Comparison of ENCODE assay signal across 9 cellular contexts in the genomic region with DNA sequence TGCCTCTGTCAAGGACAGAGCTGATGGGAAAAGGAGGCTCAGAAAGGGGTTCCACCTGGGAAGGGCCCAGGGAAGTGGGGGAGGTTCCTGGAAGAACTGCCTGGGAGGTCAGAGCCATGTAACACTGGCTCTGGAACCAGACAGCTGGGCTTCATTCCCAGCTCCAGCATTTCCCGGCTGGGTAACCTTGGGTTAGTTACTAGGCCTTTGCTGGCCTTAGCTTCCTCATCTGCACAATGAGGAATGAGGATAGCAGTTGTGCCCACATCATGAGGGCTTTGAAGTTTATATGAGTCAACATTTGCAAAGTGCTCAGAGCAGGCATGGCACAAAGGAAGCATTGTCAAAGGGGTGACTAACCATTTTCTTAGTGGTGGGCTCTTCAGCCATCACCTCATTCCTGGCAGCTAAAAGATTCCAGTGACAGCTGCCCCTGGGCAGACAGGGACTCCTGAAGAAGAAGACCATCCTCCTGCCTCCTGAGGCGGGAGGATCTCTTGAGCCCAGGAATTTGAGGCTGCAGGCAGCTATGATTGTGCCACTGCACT. TPM values are rescaled to one million over a fixed set of nuclear protein-coding genes. Genes with fewer than 3 reads are reported as not detected.
A peak's percentile ranks its signal among the peaks of the same experiment; 100 is the strongest.
DNase-seq lines count a peak whose midpoint lies in the region; ATAC-seq and TF ChIP-seq lines count a peak whose summit lies in the region.
"Had no signal": no experiment of that assay in that cellular context is flagged by ENCODE, and none has a peak within 500 bp of the region (broad histone marks: within the 10 kb centered on the region; RNA-seq: fewer than 3 reads in every experiment).

No MANE protein-coding gene starts in this region.

- H3K27me3 ChIP-seq in Peyer's patch (no peaks in the 10 kb centered on the region), trophoblast cell (ENCODE audit: insufficient read depth, low read length) (no peaks in the 10 kb centered on the region)

- no peak overlapping the region for H3K23ac ChIP-seq in trophoblast cell (ENCODE audit: low read length)

- peaks cover 18% of the 10 kb centered on the region for H3K79me2 ChIP-seq in trophoblast cell (ENCODE audit: control insufficient read depth, insufficient read depth, low read length, poor library complexity)

- no peak overlapping the region for H3K4me2 ChIP-seq in trophoblast cell (ENCODE audit: low read length)

- no peak overlapping the region for H2BK5ac ChIP-seq in trophoblast cell (ENCODE audit: low read depth, low read length, poor library complexity)

- H3K9me3 ChIP-seq in Peyer's patch (no peaks in the 10 kb centered on the region), trophoblast cell (ENCODE audit: insufficient read depth, low read depth, low read length) (no peaks in the 10 kb centered on the region)

- H4K91ac ChIP-seq in trophoblast cell (ENCODE audit: low read depth, low read length), result peak overlapping the region; percentile 13

- H3K4ac ChIP-seq in trophoblast cell (ENCODE audit: low read depth, low read length), result no peak overlapping the region

- H2AFZ ChIP-seq in trophoblast cell (ENCODE audit: insufficient read depth, low read length, poor library complexity), result no peak overlapping the region

- H2BK12ac ChIP-seq in trophoblast cell (ENCODE audit: low read length), result peak overlapping the region; percentile 85

- no CpG with 5 or more reads among the region's 2 CpGs for WGBS in trophoblast cell (ENCODE audit: extremely low coverage, insufficient coverage, insufficient read length)

- peaks cover 13% of the 10 kb centered on the region for H3K79me1 ChIP-seq in trophoblast cell (ENCODE audit: low read length)

- peak; percentile 86 for DNase-seq in DMS53 (lab: John Stamatoyannopoulos, UW)
- DNase-seq in Peyer's patch, result no peak
- DNase-seq in epithelial cell of esophagus (ENCODE audit: low read depth), result peak; percentile 86
- peak; percentile 77 to 84 for DNase-seq in trophoblast cell
- DNase-seq in SHP77 treated with DMSO at 0.1 percent for 48 hours (lab: John Stamatoyannopoulos, UW), result no peak
- DNase-seq in NCI-H146 treated with DMSO at 0.1 percent for 48 hours (lab: John Stamatoyannopoulos, UW; ENCODE audit: unreplicated experiment), result no peak
- no peak for DNase-seq in cerebellar cortex (ENCODE audit: low spot score)
- DNase-seq: activated gamma-delta T cell had no signal

- peak overlapping the region; percentile 74 for H2AK5ac ChIP-seq in trophoblast cell (ENCODE audit: low read length)

- ATAC-seq in HG02840 (IDR thresholded peaks at IDR 0.05; ENCODE audit: low FRiP score, unreplicated experiment), result no peak

- H3K4me3 ChIP-seq in Peyer's patch, result no peak overlapping the region
- no peak overlapping the region for H3K4me3 ChIP-seq in epithelial cell of esophagus (ENCODE audit: low read length)
- H3K4me3 ChIP-seq in trophoblast cell (ENCODE audit: low read depth, low read length), result no peak overlapping the region

- peak overlapping the region; percentile 20 for H4K8ac ChIP-seq in trophoblast cell (ENCODE audit: low read depth, low read length)

- no peak for TF ChIP-seq POLR2A in Peyer's patch (IDR thresholded peaks at IDR 0.05)

- no peak overlapping the region for H3K9ac ChIP-seq in trophoblast cell (ENCODE audit: low read length)

- H3K27ac ChIP-seq in Peyer's patch (peak overlapping the region; percentile 3 to 99 (median 17)), trophoblast cell (ENCODE audit: low read depth, low read length) (no peak overlapping the region)

- H3K4me1 ChIP-seq in Peyer's patch (peaks cover 0 to 38% (median 18%) of the 10 kb centered on the region in 4 donors), trophoblast cell (ENCODE audit: control insufficient read depth in 1 of 2, insufficient read depth in 2 of 2, low read length in 2 of 2) (peaks cover 10 to 13% of the 10 kb centered on the region in 2 experiments)

- no peak overlapping the region for H2BK120ac ChIP-seq in trophoblast cell (ENCODE audit: insufficient read depth, low read length, poor library complexity)

- H3K14ac ChIP-seq in trophoblast cell (ENCODE audit: low read length), result no peak overlapping the region

- peaks cover 0 to 14% (median 0%) of the 10 kb centered on the region in 3 donors for H3K36me3 ChIP-seq in Peyer's patch
- peaks cover 18% of the 10 kb centered on the region in 2 experiments for H3K36me3 ChIP-seq in trophoblast cell (ENCODE audit: control insufficient read depth in 1 of 2, insufficient read depth in 2 of 2, low read length in 2 of 2)

- no peak for TF ChIP-seq CTCF in Peyer's patch (IDR thresholded peaks at IDR 0.05)
- no peak for TF ChIP-seq CTCF in epithelial cell of esophagus (IDR thresholded peaks at IDR 0.05; ENCODE audit: insufficient read depth, low read depth, low read length, missing control alignments)

- H3K18ac ChIP-seq in trophoblast cell (ENCODE audit: low read length), result no peak overlapping the region

- no peak overlapping the region for H4K12ac ChIP-seq in trophoblast cell (ENCODE audit: low read depth, low read length)

RNA-seq across cellular contexts. Expression of gene DNAJB1, which starts 1.7 kb away (rescaled TPM):
- total RNA-seq in Peyer's patch, result 10 to 100 TPM; 34.5 to 60.2 (median 54.1) TPM
- 61.8 and 62.4 TPM in 2 replicates for polyA plus RNA-seq in trophoblast cell (2013)

RNA-seq across cellular contexts. Expression of gene TECR, which starts 9.5 kb away (rescaled TPM):
- 100 to 1,000 TPM in 1 of 4 donors, 10 to 100 TPM in 3; 24.8 to 103 (median 78.7) TPM for total RNA-seq in Peyer's patch
- polyA plus RNA-seq in trophoblast cell (2013), result 261 and 265 TPM in 2 replicates

RNA-seq across cellular contexts. Expression of gene GIPC1, which starts 24.0 kb away (rescaled TPM):
- total RNA-seq in Peyer's patch, result 10 to 100 TPM; 45.8 to 68.5 (median 65.2) TPM
- polyA plus RNA-seq in trophoblast cell (2013), result 67.2 and 69.0 TPM in 2 replicates

RNA-seq across cellular contexts. Expression of gene PTGER1, which starts 44.8 kb away (rescaled TPM):
- total RNA-seq in Peyer's patch, result not detected
- 0.05 TPM in 1 of 2 replicates, not detected in the other for polyA plus RNA-seq in trophoblast cell (2013)

RNA-seq across cellular contexts. Expression of gene NDUFB7, which starts 51.9 kb away (rescaled TPM):
- total RNA-seq in Peyer's patch, result 100 to 1,000 TPM; 275 to 432 (median 358) TPM
- polyA plus RNA-seq in trophoblast cell (2013), result 157 and 159 TPM in 2 replicates

Comparison
In these comparisons a context has a peak if more than half of its experiments do, and no peak if none do; other contexts are left out.
1. DNase-seq: peak in DMS53 (single experiment), epithelial cell of esophagus (single experiment) and trophoblast cell (2 of 2); none in Peyer's patch (0 of 3), SHP77 treated with DMSO at 0.1 percent for 48 hours (single experiment), NCI-H146 treated with DMSO at 0.1 percent for 48 hours (single experiment) and cerebellar cortex (single experiment).